In the genomic region with DNA sequence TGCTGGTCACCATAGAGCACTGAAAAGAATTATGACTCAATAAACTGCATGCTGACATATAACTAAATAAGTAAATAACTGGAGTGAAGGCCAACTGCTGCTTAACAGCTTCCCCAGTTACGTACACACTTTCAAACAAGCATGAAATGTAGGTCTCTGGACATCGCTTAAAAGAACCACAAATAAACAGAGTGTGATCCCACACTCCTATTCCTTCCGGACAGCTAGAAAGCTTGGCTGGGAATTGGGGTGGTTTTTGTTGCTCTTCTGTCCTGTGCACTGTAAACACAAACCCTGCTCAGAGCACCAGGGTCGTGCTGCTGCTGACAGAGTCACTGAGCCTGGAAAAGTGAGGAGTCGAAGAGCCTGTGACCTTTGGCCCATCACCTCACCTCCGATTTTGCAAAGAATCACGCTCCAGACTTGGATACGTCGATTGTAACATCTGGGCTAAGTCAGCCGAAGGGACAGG, we compare ENCODE assay signal across 13 cellular contexts.
DNase-seq lines count a peak whose midpoint lies in the region; ATAC-seq and TF ChIP-seq lines count a peak whose summit lies in the region.
"Had no signal": no experiment of that assay in that cellular context is flagged by ENCODE, and none has a peak within 500 bp of the region (broad histone marks: within the 10 kb centered on the region; RNA-seq: fewer than 3 reads in every experiment).

No MANE protein-coding gene starts in this region.

- H3K27me3 ChIP-seq in IMR-90 (ENCODE audit: control insufficient read depth, insufficient read depth, low read length) (no peaks in the 10 kb centered on the region), osteoblast (ENCODE audit: insufficient read depth, low read length) (no peaks in the 10 kb centered on the region)
- H3K27me3 ChIP-seq: breast epithelium had no signal

- peak overlapping the region; percentile 29; the same call in 1 of the 2 replicates for H2BK120ac ChIP-seq in IMR-90 (ENCODE audit: low read depth, low read length)

- no peak overlapping the region for H3K4me2 ChIP-seq in IMR-90 (ENCODE audit: low read depth, low read length)
- peak overlapping the region; percentile 50 for H3K4me2 ChIP-seq in osteoblast (ENCODE audit: insufficient read depth, low read length)

- in situ Hi-C loops in IMR-90 (cut with MboI; ENCODE audit: low sequenced_read_pairs) = no loop called here

- H2AK5ac ChIP-seq in IMR-90 (ENCODE audit: low read depth, low read length) = no peak overlapping the region

- POLR2A ChIA-PET in IMR-90 (lab: Charles Lee; ENCODE audit: unreplicated experiment) = interaction anchor here (0.6 kb wide), 1 partner anchor 1142 kb away, joined by 3 read pairs; no protein-coding TSS in a partner anchor

- H3K36me3 ChIP-seq in IMR-90 (ENCODE audit: control insufficient read depth, insufficient read depth, low read length) (no peaks in the 10 kb centered on the region), osteoblast (ENCODE audit: insufficient read depth, low read length) (no peaks in the 10 kb centered on the region)
- H3K36me3 ChIP-seq: breast epithelium had no signal

- 0 out of 2 replicates have a peak overlapping the region, but pooled peaks have one; percentile 35 for H2BK20ac ChIP-seq in IMR-90 (ENCODE audit: low read depth, low read length)

- H4K8ac ChIP-seq in IMR-90 (ENCODE audit: low read depth in 2 of 2, low read length in 2 of 2) = peak overlapping the region in 1 of 2 experiments; percentile 30; a peak in 1 of 4 replicates

- peak; percentile 82 for DNase-seq in DMS53 (lab: John Stamatoyannopoulos, UW)
- DNase-seq in IMR-90 = peak; percentile 39
- peak; percentile 75 for DNase-seq in fibroblast of mammary gland (ENCODE audit: low read depth)
- DNase-seq in osteoblast (ENCODE audit: insufficient read length, low spot score, missing footprints) = no peak
- no peak for DNase-seq in stimulated activated naive CD8-positive, alpha-beta T cell treated with anti-CD3 and anti-CD28 coated beads, Interleukin-15, Interleukin-2, amounts not matched to agents 100 U/mL and 50 U/mL, for 24 hours
- no peak for DNase-seq in NCI-H187 treated with DMSO at 0.1 percent for 48 hours (lab: John Stamatoyannopoulos, UW)
- DNase-seq: activated naive CD4-positive, alpha-beta T cell treated with anti-CD3 and anti-CD28 coated beads, Interleukin-2, amount 50 U/mL, for 16 hours; HFFc6; naive B cell; NCI-H1694; NCI-H446 treated with DMSO at 0.1 percent for 48 hours had no signal

- no peaks in the 10 kb centered on the region for H3K79me1 ChIP-seq in IMR-90 (ENCODE audit: low read depth in 1 of 2, low read length in 2 of 2)

- H3K9ac ChIP-seq in IMR-90 (ENCODE audit: low read depth, low read length) = no peak overlapping the region

- no peak overlapping the region; the same call in 1 of the 2 replicates for H4K5ac ChIP-seq in IMR-90 (ENCODE audit: low read depth, low read length)

- ATAC-seq in IMR-90 (ENCODE audit: low read depth) (peak; percentile 46), GM19455 (IDR thresholded peaks at IDR 0.05; ENCODE audit: unreplicated experiment) (no peak)
- ATAC-seq in stimulated activated naive CD8-positive, alpha-beta T cell treated with anti-CD3 and anti-CD28 coated beads, Interleukin-15, Interleukin-2, amounts not matched to agents 100 U/mL and 50 U/mL, for 24 hours = no peak

- H3K79me2 ChIP-seq in osteoblast (ENCODE audit: insufficient read depth, low read length) = no peaks in the 10 kb centered on the region

- no TSS peak for BruUV-seq in IMR-90 (replicated peaks; lab: Mats Ljungman, UMichigan)

- intact Hi-C loops in IMR-90 (cut with micrococcal nuclease) = loop anchor here (5.0 to 10.0 kb wide), 5 partner anchors 140 to 485 kb away; no protein-coding TSS in a partner anchor

- H2BK15ac ChIP-seq in IMR-90 (ENCODE audit: low read depth, low read length) = no peak overlapping the region; the same call in 2 of the 3 replicates

- H3K4me3 ChIP-seq in IMR-90 (ENCODE audit: insufficient read depth, low read depth, low read length) (no peak overlapping the region), fibroblast of mammary gland (ENCODE audit: control insufficient read depth, low read depth, low read length) (no peak overlapping the region), osteoblast (ENCODE audit: insufficient read depth, low read length) (no peak overlapping the region)
- H3K4me3 ChIP-seq: breast epithelium had no signal

- TF ChIP-seq CTCF in IMR-90 (conservative IDR thresholded peaks at IDR 0.05; ENCODE audit: low read depth, low read length) = no peak
- no peak for TF ChIP-seq CTCF in fibroblast of mammary gland (conservative IDR thresholded peaks at IDR 0.05; ENCODE audit: control insufficient read depth, insufficient read depth, low read depth, low read length)
- TF ChIP-seq CTCF in osteoblast (IDR thresholded peaks at IDR 0.05; ENCODE audit: extremely low read depth, low read depth, low read length) = no peak

- no CpG with 5 or more reads among the region's 10 CpGs for WGBS in IMR-90 (ENCODE audit: extremely low coverage in 2 of 2, insufficient read length in 1 of 2), 2 experiments

- dilution Hi-C loops in IMR-90 (cut with HindIII; ENCODE audit: low sequenced_read_pairs, unreplicated experiment) = no loop called here

- peak overlapping the region; percentile 39 for H4K91ac ChIP-seq in IMR-90 (ENCODE audit: insufficient read depth, low read depth, low read length)

- H3K27ac ChIP-seq in IMR-90 (ENCODE audit: insufficient read depth, low read length) (no peak overlapping the region), osteoblast (ENCODE audit: low read depth, low read length) (peak overlapping the region; percentile 3)

- no peak overlapping the region for H3K18ac ChIP-seq in IMR-90 (ENCODE audit: low read depth, low read length)

- H3K14ac ChIP-seq in IMR-90 (replicated peaks; ENCODE audit: low read depth, low read length) = peak overlapping the region; percentile 48; the same call in 1 of the 2 replicates

- H4K20me1 ChIP-seq in IMR-90 (ENCODE audit: insufficient read depth, low read length) (no peaks in the 10 kb centered on the region), osteoblast (ENCODE audit: insufficient read depth, low read length) (no peaks in the 10 kb centered on the region)

- H3K4ac ChIP-seq in IMR-90 (ENCODE audit: low read depth, low read length) = peak overlapping the region; percentile 16; the same call in 1 of the 2 replicates

- no peak overlapping the region for H2BK5ac ChIP-seq in IMR-90 (ENCODE audit: low read depth, low read length, poor library complexity, severe bottlenecking)

- no peak for TF ChIP-seq POLR2A in IMR-90 (IDR thresholded peaks at IDR 0.05; ENCODE audit: low read depth, low read length)

- H2AK9ac ChIP-seq in IMR-90 (replicated peaks; ENCODE audit: low read depth, low read length, poor library complexity) = peak overlapping the region; percentile 6

- H3K56ac ChIP-seq in IMR-90 (ENCODE audit: extremely low read depth, insufficient read depth, low read length) = no peak overlapping the region

- peaks cover 4% of the 10 kb centered on the region; the same call in 1 of the 2 replicates for H3K9me1 ChIP-seq in IMR-90 (ENCODE audit: insufficient read depth, low read length)

- H3K9me3 ChIP-seq in IMR-90 (ENCODE audit: control insufficient read depth, insufficient read depth, low read length) = no peaks in the 10 kb centered on the region
- H3K9me3 ChIP-seq in osteoblast (ENCODE audit: low read depth, low read length) = no peaks in the 10 kb centered on the region
- H3K9me3 ChIP-seq: breast epithelium had no signal

- TF ChIP-seq RAD21 in IMR-90 (IDR thresholded peaks at IDR 0.05; ENCODE audit: low read length) = no peak

- H2AFZ ChIP-seq in IMR-90 (replicated peaks; ENCODE audit: low read length, poor library complexity) = peak overlapping the region; percentile 69
- peak overlapping the region; percentile 40 for H2AFZ ChIP-seq in osteoblast (ENCODE audit: low read length)

- H3K23ac ChIP-seq in IMR-90 (ENCODE audit: low read depth, low read length) = peak overlapping the region; percentile 23; the same call in 1 of the 2 replicates

- peaks cover 5% of the 10 kb centered on the region; the same call in 1 of the 2 replicates for H3K4me1 ChIP-seq in IMR-90 (ENCODE audit: control insufficient read depth, insufficient read depth, low read length)
- H3K4me1 ChIP-seq in osteoblast (ENCODE audit: insufficient read depth, low read length) = peaks cover 16% of the 10 kb centered on the region
- H3K4me1 ChIP-seq: breast epithelium had no signal

- CTCF ChIA-PET in IMR-90 (lab: Yijun Ruan, JAX) = interaction anchor here (0.6 kb wide), 1 partner anchor 231 kb away, joined by 3 read pairs; no protein-coding TSS in a partner anchor

TF ChIP-seq in IMR-90, 13 proteins besides CTCF, POLR2A, EP300 and RAD21 (continues in another document):
- TF ChIP-seq MAFK (IDR thresholded peaks at IDR 0.05; ENCODE audit: low read depth, low read length) (no peak), USF2 (IDR thresholded peaks at IDR 0.05; ENCODE audit: low read depth, low read length) (no peak), MXI1 (IDR thresholded peaks at IDR 0.05; ENCODE audit: borderline replicate concordance, low read depth, low read length) (no peak), BHLHE40 (IDR thresholded peaks at IDR 0.05; ENCODE audit: low read depth, low read length) (no peak), CEBPB (IDR thresholded peaks at IDR 0.05; ENCODE audit: low read depth, low read length) (no peak), FOS (IDR thresholded peaks at IDR 0.05; ENCODE audit: low read depth, low read length) (no peak), CHD1 (IDR thresholded peaks at IDR 0.05; ENCODE audit: low read depth, low read length) (no peak), RCOR1 (IDR thresholded peaks at IDR 0.05; ENCODE audit: insufficient replicate concordance, low read length) (no peak), MAZ (IDR thresholded peaks at IDR 0.05; ENCODE audit: borderline replicate concordance, low read depth, low read length) (no peak), RFX5 (IDR thresholded peaks at IDR 0.05; ENCODE audit: low read depth, low read length) (no peak)
- TF ChIP-seq, protein P1, sequence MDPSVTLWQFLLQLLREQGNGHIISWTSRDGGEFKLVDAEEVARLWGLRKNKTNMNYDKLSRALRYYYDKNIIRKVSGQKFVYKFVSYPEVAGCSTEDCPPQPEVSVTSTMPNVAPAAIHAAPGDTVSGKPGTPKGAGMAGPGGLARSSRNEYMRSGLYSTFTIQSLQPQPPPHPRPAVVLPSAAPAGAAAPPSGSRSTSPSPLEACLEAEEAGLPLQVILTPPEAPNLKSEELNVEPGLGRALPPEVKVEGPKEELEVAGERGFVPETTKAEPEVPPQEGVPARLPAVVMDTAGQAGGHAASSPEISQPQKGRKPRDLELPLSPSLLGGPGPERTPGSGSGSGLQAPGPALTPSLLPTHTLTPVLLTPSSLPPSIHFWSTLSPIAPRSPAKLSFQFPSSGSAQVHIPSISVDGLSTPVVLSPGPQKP (IDR thresholded peaks at IDR 0.05; ENCODE audit: borderline replicate concordance, low read depth, low read length) = no peak

Comparison
In these comparisons a context has a peak if more than half of its experiments do, and no peak if none do; other contexts are left out.
1. DNase-seq: peak in DMS53 (single experiment), IMR-90 (single experiment) and fibroblast of mammary gland (single experiment); none in osteoblast (single experiment), stimulated activated naive CD8-positive, alpha-beta T cell treated with anti-CD3 and anti-CD28 coated beads, Interleukin-15, Interleukin-2, amounts not matched to agents 100 U/mL and 50 U/mL, for 24 hours (single experiment) and NCI-H187 treated with DMSO at 0.1 percent for 48 hours (single experiment).